In the genomic region with DNA sequence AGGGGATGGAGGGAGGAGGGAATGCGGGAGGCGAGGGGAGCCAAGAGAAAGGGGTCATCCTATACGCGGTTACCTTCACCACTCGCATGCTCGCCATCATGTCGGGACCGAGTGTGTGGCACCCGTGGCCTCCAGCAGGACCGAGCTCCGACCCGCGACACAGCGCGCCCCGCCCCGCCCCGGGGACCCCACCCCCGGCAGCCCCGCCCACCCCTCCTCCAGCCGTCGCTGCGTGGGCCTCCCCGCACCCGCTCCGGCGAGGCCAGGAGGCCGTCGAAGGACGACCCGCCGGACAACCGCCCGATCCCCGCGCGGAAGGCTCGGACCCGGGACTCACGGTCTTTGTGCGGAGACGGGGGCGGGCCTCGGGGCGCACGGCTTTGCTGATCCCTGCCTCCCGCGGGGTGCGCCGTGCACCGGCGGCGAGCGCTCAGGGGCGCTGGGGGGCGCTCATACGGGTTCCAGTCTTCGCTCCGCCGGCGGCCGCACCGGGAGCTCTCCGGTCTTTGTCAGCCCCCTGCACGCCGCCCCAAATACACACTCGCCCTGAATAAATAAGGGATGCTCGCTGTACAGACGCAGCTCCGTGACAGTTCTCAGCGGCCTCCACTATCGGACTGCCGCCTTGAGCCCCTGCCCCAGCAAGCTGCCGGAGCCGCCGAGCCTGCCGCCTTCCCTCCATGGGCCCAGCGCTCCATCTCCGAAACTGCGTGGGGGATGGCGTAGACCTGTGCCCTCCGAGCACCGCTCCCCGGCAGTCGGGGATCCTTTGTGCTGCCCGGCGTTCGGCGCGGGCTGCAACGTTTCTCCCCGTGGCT, we compare ENCODE assay signal across 8 cellular contexts. TPM values are rescaled to one million over a fixed set of nuclear protein-coding genes. Genes with fewer than 3 reads are reported as not detected.
DNase-seq lines count a peak whose midpoint lies in the region; ATAC-seq and TF ChIP-seq lines count a peak whose summit lies in the region.

A gene (minus strand): TSS at position 161 of the 818 bp plus-strand sequence. CDS start 61 bp downstream, at position 100.

- TF ChIP-seq CTCF in CD14-positive monocyte (IDR thresholded peaks at IDR 0.05): peak; percentile 98
- peak; percentile 35 for TF ChIP-seq CTCF in fibroblast of the aortic adventitia (IDR thresholded peaks at IDR 0.05; ENCODE audit: insufficient read depth, low read length)
- no peak for TF ChIP-seq CTCF in nephron progenitor cell (IDR thresholded peaks at IDR 0.05)
- TF ChIP-seq CTCF in stomach (IDR thresholded peaks at IDR 0.05): peak in 1 of 7 experiments; percentile 87

- no peak for TF ChIP-seq POLR2A in stomach (IDR thresholded peaks at IDR 0.05)

- H3K9me3 ChIP-seq in stomach: no peaks in the 10 kb centered on the region

- peak; percentile 61 for DNase-seq in CD14-positive monocyte (ENCODE audit: low spot score)
- DNase-seq in GM19238 (ENCODE audit: insufficient read length, low spot score): peak; percentile 71
- peak; percentile 56 for DNase-seq in activated T-helper 2 cell treated with anti-CD3 and anti-CD28 coated beads, Interferon-gamma antibody, Interleukin-2, Interleukin-4, amounts not matched to agents 10 μg/mL and 5 μg/mL and 100 μg/mL, durations not matched to agents 14 hours and 24 hours and 36 hours (ENCODE audit: low spot score)
- DNase-seq in fibroblast of the aortic adventitia (ENCODE audit: low read depth): peak; percentile 3
- DNase-seq in nephron progenitor cell: peak; percentile 71
- peak; percentile 85 for DNase-seq in stomach

- H3K36me3 Mint-ChIP-seq in CD14-positive monocyte (peaks cover 2 to 10% of the 10 kb centered on the region in 2 donors), nephron progenitor cell (ENCODE audit: low read depth) (peaks cover 20% of the 10 kb centered on the region)
- H3K36me3 Mint-ChIP-seq in activated T-helper 2 cell treated with anti-CD3 and anti-CD28 coated beads, Interferon-gamma antibody, Interleukin-2, Interleukin-4, amounts not matched to agents 10 μg/mL and 5 μg/mL and 100 μg/mL, durations not matched to agents 14 hours and 24 hours and 36 hours (ENCODE audit: low read depth): peaks cover 15% of the 10 kb centered on the region

- TF ChIP-seq EP300 in stomach (IDR thresholded peaks at IDR 0.05): no peak

- H3K27me3 Mint-ChIP-seq in CD14-positive monocyte (ENCODE audit: low read depth in 3 of 3) (peaks cover 0 to 2% (median 0%) of the 10 kb centered on the region in 3 donors), nephron progenitor cell (ENCODE audit: low read depth, poor library complexity) (peaks cover 4% of the 10 kb centered on the region)
- H3K27me3 Mint-ChIP-seq in activated T-helper 2 cell treated with anti-CD3 and anti-CD28 coated beads, Interferon-gamma antibody, Interleukin-2, Interleukin-4, amounts not matched to agents 10 μg/mL and 5 μg/mL and 100 μg/mL, durations not matched to agents 14 hours and 24 hours and 36 hours (ENCODE audit: low read depth): no peaks in the 10 kb centered on the region

- H3K4me1 Mint-ChIP-seq in CD14-positive monocyte (peaks cover 56% of the 10 kb centered on the region), nephron progenitor cell (peaks cover 61% of the 10 kb centered on the region)
- peaks cover 26% of the 10 kb centered on the region for H3K4me1 Mint-ChIP-seq in activated T-helper 2 cell treated with anti-CD3 and anti-CD28 coated beads, Interferon-gamma antibody, Interleukin-2, Interleukin-4, amounts not matched to agents 10 μg/mL and 5 μg/mL and 100 μg/mL, durations not matched to agents 14 hours and 24 hours and 36 hours (ENCODE audit: low read depth)

- H3K9me3 Mint-ChIP-seq in CD14-positive monocyte: no peaks in the 10 kb centered on the region
- H3K9me3 Mint-ChIP-seq in activated T-helper 2 cell treated with anti-CD3 and anti-CD28 coated beads, Interferon-gamma antibody, Interleukin-2, Interleukin-4, amounts not matched to agents 10 μg/mL and 5 μg/mL and 100 μg/mL, durations not matched to agents 14 hours and 24 hours and 36 hours: no peaks in the 10 kb centered on the region
- H3K9me3 Mint-ChIP-seq in nephron progenitor cell: no peaks in the 10 kb centered on the region

- H3K36me3 ChIP-seq in stomach: peaks cover 0 to 8% (median 6%) of the 10 kb centered on the region in 4 donors

- no peaks in the 10 kb centered on the region for H3K27me3 ChIP-seq in stomach

- H3K27ac Mint-ChIP-seq in CD14-positive monocyte: peak within 1 kb of the TSS; percentile 84 to 95 (median 93)
- peak within 1 kb of the TSS; percentile 97 for H3K27ac Mint-ChIP-seq in activated T-helper 2 cell treated with anti-CD3 and anti-CD28 coated beads, Interferon-gamma antibody, Interleukin-2, Interleukin-4, amounts not matched to agents 10 μg/mL and 5 μg/mL and 100 μg/mL, durations not matched to agents 14 hours and 24 hours and 36 hours
- peak within 1 kb of the TSS; percentile 92 for H3K27ac Mint-ChIP-seq in nephron progenitor cell

- WGBS in stomach, 5 donors: 0 to 7% (median 1%) methylated on average over 3 to 92 of the region's 92 CpGs

- intact Hi-C loops in CD14-positive monocyte (cut with micrococcal nuclease) (loop anchor here (2.0 to 5.0 kb wide), 5 partner anchors 73 to 235 kb away; a partner anchor contains a TSS), stomach (cut with DNase I; ENCODE audit: low total_unique reads) (loop anchor here (2.0 kb wide), 1 partner anchor 73 kb away; no protein-coding TSS in a partner anchor)
- intact Hi-C loops in activated T-helper 2 cell treated with anti-CD3 and anti-CD28 coated beads, Interferon-gamma antibody, Interleukin-2, Interleukin-4, amounts not matched to agents 10 μg/mL and 5 μg/mL and 100 μg/mL, durations not matched to agents 14 hours and 24 hours and 36 hours (cut with micrococcal nuclease): loop anchor here (1.0 to 5.0 kb wide), 10 partner anchors 74 to 1010 kb away; a partner anchor contains a TSS

- H3K4me3 ChIP-seq in fibroblast of the aortic adventitia (ENCODE audit: low read depth, low read length) (peak within 1 kb of the TSS; percentile 92), stomach (peak within 1 kb of the TSS; percentile 71 to 93 (median 90))

- peak; percentile 77 for ATAC-seq in HG03432 (IDR thresholded peaks at IDR 0.05; ENCODE audit: unreplicated experiment)

- peaks cover 17 to 45% (median 27%) of the 10 kb centered on the region in 4 donors for H3K4me1 ChIP-seq in stomach

- H3K4me3 Mint-ChIP-seq in CD14-positive monocyte: peak within 1 kb of the TSS; percentile 97 to 98
- H3K4me3 Mint-ChIP-seq in activated T-helper 2 cell treated with anti-CD3 and anti-CD28 coated beads, Interferon-gamma antibody, Interleukin-2, Interleukin-4, amounts not matched to agents 10 μg/mL and 5 μg/mL and 100 μg/mL, durations not matched to agents 14 hours and 24 hours and 36 hours (ENCODE audit: low read depth): peak within 1 kb of the TSS; percentile 99
- peak within 1 kb of the TSS; percentile 96 for H3K4me3 Mint-ChIP-seq in nephron progenitor cell

- H3K27ac ChIP-seq in stomach: peak within 1 kb of the TSS; percentile 76 to 94 (median 88)

TF ChIP-seq in PFSK-1, 5 proteins besides CTCF, POLR2A, EP300 and RAD21:
- TF ChIP-seq, protein P1, sequence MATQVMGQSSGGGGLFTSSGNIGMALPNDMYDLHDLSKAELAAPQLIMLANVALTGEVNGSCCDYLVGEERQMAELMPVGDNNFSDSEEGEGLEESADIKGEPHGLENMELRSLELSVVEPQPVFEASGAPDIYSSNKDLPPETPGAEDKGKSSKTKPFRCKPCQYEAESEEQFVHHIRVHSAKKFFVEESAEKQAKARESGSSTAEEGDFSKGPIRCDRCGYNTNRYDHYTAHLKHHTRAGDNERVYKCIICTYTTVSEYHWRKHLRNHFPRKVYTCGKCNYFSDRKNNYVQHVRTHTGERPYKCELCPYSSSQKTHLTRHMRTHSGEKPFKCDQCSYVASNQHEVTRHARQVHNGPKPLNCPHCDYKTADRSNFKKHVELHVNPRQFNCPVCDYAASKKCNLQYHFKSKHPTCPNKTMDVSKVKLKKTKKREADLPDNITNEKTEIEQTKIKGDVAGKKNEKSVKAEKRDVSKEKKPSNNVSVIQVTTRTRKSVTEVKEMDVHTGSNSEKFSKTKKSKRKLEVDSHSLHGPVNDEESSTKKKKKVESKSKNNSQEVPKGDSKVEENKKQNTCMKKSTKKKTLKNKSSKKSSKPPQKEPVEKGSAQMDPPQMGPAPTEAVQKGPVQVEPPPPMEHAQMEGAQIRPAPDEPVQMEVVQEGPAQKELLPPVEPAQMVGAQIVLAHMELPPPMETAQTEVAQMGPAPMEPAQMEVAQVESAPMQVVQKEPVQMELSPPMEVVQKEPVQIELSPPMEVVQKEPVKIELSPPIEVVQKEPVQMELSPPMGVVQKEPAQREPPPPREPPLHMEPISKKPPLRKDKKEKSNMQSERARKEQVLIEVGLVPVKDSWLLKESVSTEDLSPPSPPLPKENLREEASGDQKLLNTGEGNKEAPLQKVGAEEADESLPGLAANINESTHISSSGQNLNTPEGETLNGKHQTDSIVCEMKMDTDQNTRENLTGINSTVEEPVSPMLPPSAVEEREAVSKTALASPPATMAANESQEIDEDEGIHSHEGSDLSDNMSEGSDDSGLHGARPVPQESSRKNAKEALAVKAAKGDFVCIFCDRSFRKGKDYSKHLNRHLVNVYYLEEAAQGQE (IDR thresholded peaks at IDR 0.05; ENCODE audit: insufficient read depth in 1 of 2, low read depth in 2 of 2, low read length in 2 of 2): no peak
- TF ChIP-seq FOXP2 (optimal IDR thresholded peaks at IDR 0.05; ENCODE audit: borderline replicate concordance, extremely low read depth, extremely low read length, insufficient read depth) (peak; percentile 7), POLR2AphosphoS5 (IDR thresholded peaks at IDR 0.05; ENCODE audit: low read depth, low read length) (peak; percentile 35; the same call in 1 of the 2 replicates), TAF1 (IDR thresholded peaks at IDR 0.05; ENCODE audit: borderline replicate concordance, insufficient read depth, low read length) (no peak), SIN3A (IDR thresholded peaks at IDR 0.05; ENCODE audit: borderline replicate concordance, insufficient read depth, low read length) (no peak)

RNA-seq across cellular contexts. Expression of the gene that starts here (rescaled TPM):
- polyA plus RNA-seq in CD14-positive monocyte: 100 to 1,000 TPM; 268 to 284 TPM
- polyA plus RNA-seq in PFSK-1 (2012; ENCODE audit: insufficient read length, low read depth): 33.3 TPM
- total RNA-seq in activated T-helper 2 cell treated with anti-CD3 and anti-CD28 coated beads, Interferon-gamma antibody, Interleukin-2, Interleukin-4, amounts not matched to agents 10 μg/mL and 5 μg/mL and 100 μg/mL, durations not matched to agents 14 hours and 24 hours and 36 hours: 135 and 137 TPM in 2 replicates
- 30.6 and 41.1 TPM in 2 replicates for total RNA-seq in fibroblast of the aortic adventitia (ENCODE audit: low replicate concordance)
- 10 to 100 TPM in 4 of 5 donors, 1 to 10 TPM in 1; 2.2 to 57.8 (median 21.3) TPM for total RNA-seq in stomach
- 10 to 100 TPM; 47.3 to 73.0 (median 71.4) TPM for polyA plus RNA-seq in stomach

Comparison
In these comparisons a context has a peak if more than half of its experiments do, and no peak if none do; other contexts are left out.
1. Peak in every context shown above with its lines: DNase-seq, ATAC-seq, H3K4me3 ChIP-seq and H3K27ac ChIP-seq.
2. DNase-seq: peak in every context shown above with its lines; median percentile 85 in stomach; 71 in GM19238; 71 in nephron progenitor cell; 61 in CD14-positive monocyte; 56 in activated T-helper 2 cell treated with anti-CD3 and anti-CD28 coated beads, Interferon-gamma antibody, Interleukin-2, Interleukin-4, amounts not matched to agents 10 μg/mL and 5 μg/mL and 100 μg/mL, durations not matched to agents 14 hours and 24 hours and 36 hours; 3 in fibroblast of the aortic adventitia.